1 cellular context compared by ENCODE assay signal in the genomic region with DNA sequence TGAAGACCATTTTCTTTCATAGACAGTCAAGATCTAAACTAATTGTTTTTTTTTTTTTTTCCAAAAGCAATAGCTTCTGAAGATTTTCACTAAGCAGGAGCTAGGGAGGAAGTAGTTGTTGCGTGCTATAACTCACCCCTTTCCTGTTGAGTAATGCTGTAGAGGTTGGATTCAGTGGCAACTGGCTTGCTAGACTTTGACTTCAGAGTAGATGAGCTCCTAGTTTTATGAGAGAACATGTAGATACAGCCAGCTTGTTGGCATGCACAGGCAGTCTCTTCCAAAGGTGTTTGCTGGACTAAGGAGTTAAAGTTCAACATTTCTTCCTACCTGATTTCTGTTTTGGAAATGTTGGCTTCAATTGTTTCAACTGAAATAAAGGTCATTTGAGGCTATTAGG.
TF ChIP-seq lines count a peak whose summit lies in the region.

No MANE protein-coding gene starts in this region.

TF ChIP-seq in IMR-90, 13 proteins besides CTCF, POLR2A, EP300 and RAD21 (continued from another document):
- TF ChIP-seq, protein P1, sequence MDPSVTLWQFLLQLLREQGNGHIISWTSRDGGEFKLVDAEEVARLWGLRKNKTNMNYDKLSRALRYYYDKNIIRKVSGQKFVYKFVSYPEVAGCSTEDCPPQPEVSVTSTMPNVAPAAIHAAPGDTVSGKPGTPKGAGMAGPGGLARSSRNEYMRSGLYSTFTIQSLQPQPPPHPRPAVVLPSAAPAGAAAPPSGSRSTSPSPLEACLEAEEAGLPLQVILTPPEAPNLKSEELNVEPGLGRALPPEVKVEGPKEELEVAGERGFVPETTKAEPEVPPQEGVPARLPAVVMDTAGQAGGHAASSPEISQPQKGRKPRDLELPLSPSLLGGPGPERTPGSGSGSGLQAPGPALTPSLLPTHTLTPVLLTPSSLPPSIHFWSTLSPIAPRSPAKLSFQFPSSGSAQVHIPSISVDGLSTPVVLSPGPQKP (IDR thresholded peaks at IDR 0.05; ENCODE audit: borderline replicate concordance, low read depth, low read length) = no peak
- TF ChIP-seq MXI1 (IDR thresholded peaks at IDR 0.05; ENCODE audit: borderline replicate concordance, low read depth, low read length) (no peak), MAZ (IDR thresholded peaks at IDR 0.05; ENCODE audit: borderline replicate concordance, low read depth, low read length) (no peak), MAFK (IDR thresholded peaks at IDR 0.05; ENCODE audit: low read depth, low read length) (no peak), RFX5 (IDR thresholded peaks at IDR 0.05; ENCODE audit: low read depth, low read length) (no peak), FOS (IDR thresholded peaks at IDR 0.05; ENCODE audit: low read depth, low read length) (no peak), NFE2L2 (IDR thresholded peaks at IDR 0.05; ENCODE audit: low read depth, low read length) (no peak), CHD1 (IDR thresholded peaks at IDR 0.05; ENCODE audit: low read depth, low read length) (no peak)
- TF ChIP-seq, protein P2, sequence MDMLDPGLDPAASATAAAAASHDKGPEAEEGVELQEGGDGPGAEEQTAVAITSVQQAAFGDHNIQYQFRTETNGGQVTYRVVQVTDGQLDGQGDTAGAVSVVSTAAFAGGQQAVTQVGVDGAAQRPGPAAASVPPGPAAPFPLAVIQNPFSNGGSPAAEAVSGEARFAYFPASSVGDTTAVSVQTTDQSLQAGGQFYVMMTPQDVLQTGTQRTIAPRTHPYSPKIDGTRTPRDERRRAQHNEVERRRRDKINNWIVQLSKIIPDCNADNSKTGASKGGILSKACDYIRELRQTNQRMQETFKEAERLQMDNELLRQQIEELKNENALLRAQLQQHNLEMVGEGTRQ (IDR thresholded peaks at IDR 0.05; ENCODE audit: low read depth, low read length) = no peak
